In the genomic region with DNA sequence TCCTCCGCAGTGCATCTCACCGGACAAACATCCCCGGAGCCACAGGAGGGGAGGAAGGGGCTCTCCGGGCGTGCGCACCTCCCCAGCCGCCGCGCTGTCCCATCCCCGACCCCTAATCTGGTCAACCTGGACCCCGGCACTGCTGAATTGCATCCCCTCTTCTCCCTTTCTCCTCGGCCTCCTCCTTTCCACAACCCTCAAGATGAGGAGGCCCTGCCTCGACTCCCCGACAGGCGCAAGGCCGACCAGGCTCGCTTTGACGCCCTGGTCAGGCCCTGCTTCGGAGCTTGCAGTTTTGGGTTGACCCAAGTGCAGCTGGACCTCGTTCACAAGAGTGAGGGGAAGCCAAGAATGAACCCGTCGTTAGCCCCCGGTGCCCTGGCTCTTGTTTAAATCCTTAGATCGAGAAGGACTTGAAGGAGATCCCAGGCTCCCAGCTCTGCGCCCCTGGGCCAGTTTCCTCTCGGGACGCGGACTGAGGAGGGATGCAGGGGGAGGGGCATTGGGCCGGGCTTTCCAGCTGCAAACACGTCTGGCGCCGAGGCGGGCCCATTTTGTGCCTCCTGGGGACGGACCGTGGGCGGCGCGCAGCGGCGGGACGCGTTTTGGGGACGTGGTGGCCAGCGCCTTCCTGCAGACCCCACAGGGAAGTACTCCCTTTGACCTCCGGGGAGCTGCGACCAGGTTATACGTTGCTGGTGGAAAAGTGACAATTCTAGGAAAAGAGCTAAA, we compare ENCODE assay signal across 9 cellular contexts. TPM values are rescaled to one million over a fixed set of nuclear protein-coding genes. Genes with fewer than 3 reads are reported as not detected.
DNase-seq lines count a peak whose midpoint lies in the region; ATAC-seq and TF ChIP-seq lines count a peak whose summit lies in the region.
"Had no signal": no experiment of that assay in that cellular context is flagged by ENCODE, and none has a peak within 500 bp of the region (broad histone marks: within the 10 kb centered on the region; RNA-seq: fewer than 3 reads in every experiment).

No MANE protein-coding gene starts in this region.

- peaks cover 0 to 67% of the 10 kb centered on the region in 2 donors for H3K4me1 ChIP-seq in right atrium auricular region

- H3K36me3 ChIP-seq in right atrium auricular region = no peaks in the 10 kb centered on the region

- ATAC-seq in HG03039 (IDR thresholded peaks at IDR 0.05; ENCODE audit: unreplicated experiment) (no peak), GM18511 (IDR thresholded peaks at IDR 0.05; ENCODE audit: unreplicated experiment) (no peak)

- H3K4me3 ChIP-seq in WI38 (ENCODE audit: low read depth, low read length) (peak overlapping the region; percentile 78), right atrium auricular region (peak overlapping the region; percentile 52 to 64)
- H3K4me3 ChIP-seq: SJSA1 had no signal

- no peaks in the 10 kb centered on the region for H3K9me3 ChIP-seq in right atrium auricular region
- H3K9me3 ChIP-seq: SJSA1 had no signal

- peak overlapping the region; percentile 68 to 75 for H3K27ac ChIP-seq in right atrium auricular region
- H3K27ac ChIP-seq: SJSA1 had no signal

- H3K27me3 ChIP-seq in right atrium auricular region = peaks cover 17 to 40% of the 10 kb centered on the region in 2 donors
- H3K27me3 ChIP-seq: SJSA1 had no signal

- DNase-seq in EH (ENCODE audit: low read depth) (peak; percentile 71), right atrium auricular region (ENCODE audit: low spot score) (peak; percentile 77), retina (peak; percentile 58), OCI-M1 (lab: John Stamatoyannopoulos, UW) (no peak), NOMO-1 treated with DMSO at 0.1 percent for 48 hours (lab: John Stamatoyannopoulos, UW; ENCODE audit: unreplicated experiment) (no peak)

- no peak for TF ChIP-seq CTCF in WI38 (IDR thresholded peaks at IDR 0.05; ENCODE audit: low read depth, low read length)
- no peak for TF ChIP-seq CTCF in right atrium auricular region (IDR thresholded peaks at IDR 0.05)

RNA-seq across cellular contexts. Expression of a gene that starts 2.5 kb away (rescaled TPM):
- total RNA-seq in right atrium auricular region = 10 to 100 TPM; 25.3 to 42.8 TPM

Comparison
In these comparisons a context has a peak if more than half of its experiments do, and no peak if none do; other contexts are left out.
1. DNase-seq: peak in EH (single experiment), right atrium auricular region (single experiment) and retina (single experiment); none in OCI-M1 (single experiment) and NOMO-1 treated with DMSO at 0.1 percent for 48 hours (single experiment).